15 cellular contexts compared by ENCODE assay signal in genomic region chr9:85527331-85528015, GRCh38.
A peak's percentile ranks its signal among the peaks of the same experiment; 100 is the strongest.
DNase-seq lines count a peak whose midpoint lies in the region; ATAC-seq and TF ChIP-seq lines count a peak whose summit lies in the region.
"Had no signal": no experiment of that assay in that cellular context is flagged by ENCODE, and none has a peak within 500 bp of the region (broad histone marks: within the 10 kb centered on the region; RNA-seq: fewer than 3 reads in every experiment).

No MANE protein-coding gene starts in this region.

- H3K27ac Mint-ChIP-seq in activated naive CD4-positive, alpha-beta T cell treated with anti-CD3 and anti-CD28 coated beads, Interleukin-2, amount 50 U/mL, for 72 hours: no peak overlapping the region
- H3K27ac Mint-ChIP-seq: endodermal cell, T-cell had no signal

- no peak overlapping the region for H2AFZ ChIP-seq in neural cell (ENCODE audit: low read depth, low read length)

- H3K9me2 ChIP-seq in neural cell (ENCODE audit: insufficient read depth, low read length): no peaks in the 10 kb centered on the region

- intact Hi-C loops in left ventricle myocardium inferior (cut with micrococcal nuclease): no loop called here
- intact Hi-C loops in thyroid gland (cut with DNase I): no loop called here
- intact Hi-C loops in breast epithelium (cut with DNase I; ENCODE audit: low total_unique reads): no loop called here

- H3F3A ChIP-seq in neural cell (ENCODE audit: insufficient read depth, low read length, poor library complexity, severe bottlenecking): no peaks in the 10 kb centered on the region

- H3K27ac ChIP-seq in cingulate gyrus (ENCODE audit: low read depth, low read length) (peak overlapping the region; percentile 99), left ventricle myocardium inferior (replicated peaks) (peak overlapping the region; percentile 87), neural cell (ENCODE audit: low read length) (no peak overlapping the region), thyroid gland (peak overlapping the region in 2 of 3 donors; percentile 24 to 61), breast epithelium (peak overlapping the region in 1 of 2 donors; percentile 63)
- H3K27ac ChIP-seq: C4-2B, suprapubic skin had no signal

- H3K4me3 ChIP-seq in left ventricle myocardium inferior (no peak overlapping the region), neural cell (ENCODE audit: low read length) (no peak overlapping the region), thyroid gland (replicated peaks in 1 of 3) (no peak overlapping the region), breast epithelium (no peak overlapping the region)
- H3K4me3 ChIP-seq: suprapubic skin had no signal

- no peak for TF ChIP-seq EP300 in neural cell (conservative IDR thresholded peaks at IDR 0.05; ENCODE audit: poor library complexity, severe bottlenecking)

- H3K9ac ChIP-seq in neural cell (ENCODE audit: low read length): no peak overlapping the region

- no peak for TF ChIP-seq RAD21 in neural cell (conservative IDR thresholded peaks at IDR 0.05)

- no peaks in the 10 kb centered on the region for H3K36me3 Mint-ChIP-seq in activated naive CD4-positive, alpha-beta T cell treated with anti-CD3 and anti-CD28 coated beads, Interleukin-2, amount 50 U/mL, for 72 hours
- H3K36me3 Mint-ChIP-seq: T-cell had no signal

- H4K20me1 ChIP-seq in neural cell (ENCODE audit: insufficient read depth): no peaks in the 10 kb centered on the region

- 67 to 80% methylated on average over 3 of the region's 3 CpGs for WGBS in thyroid gland, 2 donors

- no peaks in the 10 kb centered on the region for H3K9me3 Mint-ChIP-seq in activated naive CD4-positive, alpha-beta T cell treated with anti-CD3 and anti-CD28 coated beads, Interleukin-2, amount 50 U/mL, for 72 hours
- H3K9me3 Mint-ChIP-seq: T-cell had no signal

- TF ChIP-seq POLR2A in thyroid gland (IDR thresholded peaks at IDR 0.05) (no peak), breast epithelium (IDR thresholded peaks at IDR 0.05) (no peak)

- H3K4me1 ChIP-seq in left ventricle myocardium inferior: peaks cover 45% of the 10 kb centered on the region
- peaks cover 0 to 3% of the 10 kb centered on the region in 2 donors for H3K4me1 ChIP-seq in thyroid gland
- H3K4me1 ChIP-seq in breast epithelium: peaks cover 0 to 3% of the 10 kb centered on the region in 2 donors

- H3K36me3 ChIP-seq in left ventricle myocardium inferior (no peaks in the 10 kb centered on the region), neural cell (ENCODE audit: insufficient read depth, low read length) (no peaks in the 10 kb centered on the region), thyroid gland (no peaks in the 10 kb centered on the region), breast epithelium (no peaks in the 10 kb centered on the region)
- H3K36me3 ChIP-seq: suprapubic skin had no signal

- peaks cover 14% of the 10 kb centered on the region for H3K27me3 ChIP-seq in left ventricle myocardium inferior (ENCODE audit: low read depth)
- H3K27me3 ChIP-seq in neural cell (ENCODE audit: insufficient read depth, low read depth, low read length): peaks cover 5% of the 10 kb centered on the region
- H3K27me3 ChIP-seq in thyroid gland: no peaks in the 10 kb centered on the region
- H3K27me3 ChIP-seq in breast epithelium: peaks cover 0 to 7% of the 10 kb centered on the region in 2 donors

- H3K9me3 ChIP-seq in left ventricle myocardium inferior (replicated peaks): peaks cover 9% of the 10 kb centered on the region
- no peaks in the 10 kb centered on the region for H3K9me3 ChIP-seq in neural cell (ENCODE audit: low read length)
- H3K9me3 ChIP-seq in thyroid gland: no peaks in the 10 kb centered on the region
- no peaks in the 10 kb centered on the region for H3K9me3 ChIP-seq in breast epithelium
- H3K9me3 ChIP-seq: suprapubic skin had no signal

- TF ChIP-seq CTCF in left ventricle myocardium inferior (IDR thresholded peaks at IDR 0.05; ENCODE audit: borderline replicate concordance) (no peak), neural cell (IDR thresholded peaks at IDR 0.05; ENCODE audit: poor library complexity, severe bottlenecking) (no peak), thyroid gland (IDR thresholded peaks at IDR 0.05) (no peak), breast epithelium (IDR thresholded peaks at IDR 0.05) (no peak)

- no peaks in the 10 kb centered on the region for H3K79me2 ChIP-seq in neural cell (replicated peaks; ENCODE audit: insufficient read depth, low read length)

- no peak overlapping the region for H3K4me2 ChIP-seq in neural cell (ENCODE audit: low read length)

- ATAC-seq in activated naive CD4-positive, alpha-beta T cell treated with anti-CD3 and anti-CD28 coated beads, Interleukin-2, amount 50 U/mL, for 72 hours: no peak
- ATAC-seq in GM19455 (IDR thresholded peaks at IDR 0.05; ENCODE audit: unreplicated experiment): no peak
- ATAC-seq: left colon, T-cell had no signal

- no peak for DNase-seq in left ventricle myocardium inferior
- DNase-seq in thyroid gland: no peak
- DNase-seq in activated naive CD4-positive, alpha-beta T cell treated with anti-CD3 and anti-CD28 coated beads, Interleukin-2, amount 50 U/mL, for 72 hours (ENCODE audit: low spot score in 2 of 2): no peak
- no peak for DNase-seq in breast epithelium (ENCODE audit: low spot score in 2 of 2)
- DNase-seq: activated naive CD4-positive, alpha-beta T cell treated with Interleukin-2 at 50 U/mL for 16 hours; endodermal cell; left colon; NCI-H187; NCI-H526; T-cell had no signal

TF ChIP-seq in neural cell, 6 proteins besides CTCF, POLR2A, EP300 and RAD21:
- peak; percentile 20 for TF ChIP-seq POLR2AphosphoS5 (IDR thresholded peaks at IDR 0.05)
- TF ChIP-seq EZH2 (IDR thresholded peaks at IDR 0.05; ENCODE audit: borderline replicate concordance, insufficient read depth, low read length, poor library complexity, severe bottlenecking): no peak
